1 cellular context compared by ENCODE assay signal in the genomic region with DNA sequence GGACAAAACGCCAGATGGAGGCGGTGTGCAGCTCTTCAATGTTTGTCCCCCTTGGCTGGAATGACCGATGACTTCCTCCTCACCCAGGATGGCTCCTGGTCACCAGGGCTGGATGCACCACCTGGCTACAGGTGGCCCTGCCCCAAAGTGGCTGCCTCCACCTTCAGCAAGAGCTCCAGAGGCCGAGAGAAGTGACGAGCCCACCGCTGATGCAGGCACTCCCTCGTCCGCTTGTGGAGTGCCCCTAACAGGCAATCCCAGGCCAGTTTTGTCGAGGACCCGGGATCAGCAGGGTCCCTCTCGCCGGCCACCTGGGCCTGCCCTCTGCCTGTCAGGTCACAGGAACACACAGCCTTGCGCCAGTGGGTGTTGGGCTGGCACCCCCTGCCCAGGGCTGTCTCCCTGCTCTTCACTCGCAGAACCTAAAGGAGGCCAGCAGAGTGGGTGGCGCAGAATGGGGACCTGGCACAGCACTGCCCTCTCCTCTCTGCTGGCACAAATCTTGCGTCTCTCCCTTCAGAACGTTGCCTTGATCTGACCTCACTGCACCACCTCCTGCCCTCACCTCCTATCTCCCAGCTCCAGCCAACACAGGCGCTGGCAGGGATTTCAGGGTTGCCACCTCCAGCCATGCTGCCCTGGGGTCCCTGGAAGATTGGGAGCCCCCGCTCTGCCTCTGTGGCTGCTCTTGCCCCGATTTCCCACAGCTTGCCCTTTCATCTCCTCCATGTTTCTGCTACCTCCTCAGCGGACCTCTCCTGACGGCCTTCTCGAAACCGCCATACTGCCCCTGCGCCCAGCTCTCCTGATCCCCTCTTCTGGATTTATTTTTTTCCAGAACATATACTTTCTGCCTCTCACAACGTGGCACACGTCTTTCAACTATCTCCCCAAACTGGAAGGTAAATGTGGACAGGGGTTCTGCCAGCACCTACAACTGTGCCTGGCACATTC.
TF ChIP-seq lines count a peak whose summit lies in the region.

No MANE protein-coding gene starts in this region.

TF ChIP-seq in SK-N-SH treated with all-trans-retinoic acid at 6 μM for 48 hours, 23 proteins besides CTCF, POLR2A, EP300 and RAD21 (continued from another document):
- TF ChIP-seq, protein P1, sequence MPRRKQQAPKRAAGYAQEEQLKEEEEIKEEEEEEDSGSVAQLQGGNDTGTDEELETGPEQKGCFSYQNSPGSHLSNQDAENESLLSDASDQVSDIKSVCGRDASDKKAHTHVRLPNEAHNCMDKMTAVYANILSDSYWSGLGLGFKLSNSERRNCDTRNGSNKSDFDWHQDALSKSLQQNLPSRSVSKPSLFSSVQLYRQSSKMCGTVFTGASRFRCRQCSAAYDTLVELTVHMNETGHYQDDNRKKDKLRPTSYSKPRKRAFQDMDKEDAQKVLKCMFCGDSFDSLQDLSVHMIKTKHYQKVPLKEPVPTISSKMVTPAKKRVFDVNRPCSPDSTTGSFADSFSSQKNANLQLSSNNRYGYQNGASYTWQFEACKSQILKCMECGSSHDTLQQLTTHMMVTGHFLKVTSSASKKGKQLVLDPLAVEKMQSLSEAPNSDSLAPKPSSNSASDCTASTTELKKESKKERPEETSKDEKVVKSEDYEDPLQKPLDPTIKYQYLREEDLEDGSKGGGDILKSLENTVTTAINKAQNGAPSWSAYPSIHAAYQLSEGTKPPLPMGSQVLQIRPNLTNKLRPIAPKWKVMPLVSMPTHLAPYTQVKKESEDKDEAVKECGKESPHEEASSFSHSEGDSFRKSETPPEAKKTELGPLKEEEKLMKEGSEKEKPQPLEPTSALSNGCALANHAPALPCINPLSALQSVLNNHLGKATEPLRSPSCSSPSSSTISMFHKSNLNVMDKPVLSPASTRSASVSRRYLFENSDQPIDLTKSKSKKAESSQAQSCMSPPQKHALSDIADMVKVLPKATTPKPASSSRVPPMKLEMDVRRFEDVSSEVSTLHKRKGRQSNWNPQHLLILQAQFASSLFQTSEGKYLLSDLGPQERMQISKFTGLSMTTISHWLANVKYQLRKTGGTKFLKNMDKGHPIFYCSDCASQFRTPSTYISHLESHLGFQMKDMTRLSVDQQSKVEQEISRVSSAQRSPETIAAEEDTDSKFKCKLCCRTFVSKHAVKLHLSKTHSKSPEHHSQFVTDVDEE (CRISPR knock-in tag; IDR thresholded peaks at IDR 0.05) = no peak
- TF ChIP-seq TOX (CRISPR knock-in tag; IDR thresholded peaks at IDR 0.05; ENCODE audit: borderline replicate concordance) (no peak), ARNTL (CRISPR knock-in tag; IDR thresholded peaks at IDR 0.05; ENCODE audit: borderline replicate concordance, low read depth) (no peak), ZC3H10 (CRISPR knock-in tag; IDR thresholded peaks at IDR 0.05) (no peak), SNAI2 (CRISPR knock-in tag; IDR thresholded peaks at IDR 0.05) (no peak), ZNF8 (CRISPR knock-in tag; IDR thresholded peaks at IDR 0.05) (no peak), CSDC2 (CRISPR knock-in tag; IDR thresholded peaks at IDR 0.05) (no peak)
TF ChIP-seq in SK-N-SH treated with all-trans-retinoic acid at 6 μM for 48 hours: peak in this region for 0.
